In the genomic region with DNA sequence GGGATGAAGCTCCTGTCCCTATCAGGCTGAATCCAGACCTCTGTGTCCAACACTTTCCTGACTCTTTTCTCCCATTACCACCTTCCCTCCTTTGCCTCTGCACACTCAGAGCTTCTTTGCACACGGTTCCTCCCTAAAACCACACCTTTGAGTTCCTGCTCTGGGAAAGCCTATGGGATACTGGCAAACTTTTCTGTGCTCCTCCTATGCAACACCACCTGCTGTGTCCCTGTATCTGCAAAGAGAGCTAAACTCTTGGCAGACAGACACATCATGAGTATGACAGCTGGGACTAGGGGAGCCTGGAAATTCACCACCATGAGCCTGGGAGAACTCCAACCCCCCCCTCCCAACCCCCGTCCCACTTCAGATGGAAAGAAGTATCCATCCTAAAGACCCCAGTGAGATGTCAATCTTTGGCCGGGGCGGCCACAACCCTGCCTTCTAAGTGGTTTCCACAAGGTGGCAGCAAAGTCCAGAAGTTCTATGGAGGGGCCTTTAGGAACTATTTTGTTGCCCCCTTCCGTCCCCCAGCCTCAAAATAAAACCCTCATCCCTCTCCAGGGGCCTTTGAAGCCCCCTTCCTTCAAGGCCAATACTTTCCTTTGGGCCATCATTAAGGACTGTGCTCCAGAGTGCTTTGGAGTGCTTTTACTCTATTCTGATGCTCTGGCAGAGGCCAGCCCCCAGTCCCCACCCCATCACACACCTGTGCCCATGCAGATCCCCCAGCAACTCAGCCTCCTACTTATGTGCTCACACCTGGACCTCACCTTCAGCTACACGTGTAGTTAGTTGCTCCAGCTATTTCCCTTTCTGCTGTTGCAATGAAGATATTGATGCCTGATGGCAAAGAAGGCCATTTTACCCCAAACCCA, we compare ENCODE assay signal across 9 cellular contexts. TPM values are rescaled to one million over a fixed set of nuclear protein-coding genes. Genes with fewer than 3 reads are reported as not detected.
DNase-seq lines count a peak whose midpoint lies in the region; ATAC-seq and TF ChIP-seq lines count a peak whose summit lies in the region.
"Had no signal": no experiment of that assay in that cellular context is flagged by ENCODE, and none has a peak within 500 bp of the region (broad histone marks: within the 10 kb centered on the region; RNA-seq: fewer than 3 reads in every experiment).

No MANE protein-coding gene starts in this region.

- no peaks in the 10 kb centered on the region for H3K36me3 Mint-ChIP-seq in activated T-helper 1 cell treated with anti-CD3 and anti-CD28 coated beads, Interleukin-12 subunit alpha, Interleukin-12 subunit beta, Interleukin-2, Interleukin-4 antibody, amounts not matched to agents 30 ng/mL and 10 ng/mL and 1 ng/mL, durations not matched to agents 14 hours and 24 hours and 36 hours (ENCODE audit: low read depth)

- peaks cover 60% of the 10 kb centered on the region for H3K27me3 ChIP-seq in gastroesophageal sphincter

- H3K9me3 ChIP-seq in gastroesophageal sphincter: no peaks in the 10 kb centered on the region

- H3K4me3 ChIP-seq in gastroesophageal sphincter: no peak overlapping the region

- DNase-seq in ELR (ENCODE audit: low read depth) (peak; percentile 6), NAMALWA (ENCODE audit: low spot score) (peak; percentile 48), activated T-cell treated with anti-CD3 and anti-CD28 coated beads for 48 hours (ENCODE audit: low read depth) (peak; percentile 7), sciatic nerve (ENCODE audit: low spot score) (no peak)
- no peak for DNase-seq in activated T-helper 1 cell treated with anti-CD3 and anti-CD28 coated beads, Interleukin-12 subunit alpha, Interleukin-12 subunit beta, Interleukin-2, Interleukin-4 antibody, amounts not matched to agents 30 ng/mL and 10 ng/mL and 1 ng/mL, durations not matched to agents 14 hours and 24 hours and 36 hours (ENCODE audit: low spot score)

- ATAC-seq in gastroesophageal sphincter (no peak), sciatic nerve (peak; percentile 48), HG03469 (IDR thresholded peaks at IDR 0.05; ENCODE audit: unreplicated experiment) (no peak), HG03342 (IDR thresholded peaks at IDR 0.05; ENCODE audit: unreplicated experiment) (no peak)

- H3K27ac Mint-ChIP-seq in activated T-helper 1 cell treated with anti-CD3 and anti-CD28 coated beads, Interleukin-12 subunit alpha, Interleukin-12 subunit beta, Interleukin-2, Interleukin-4 antibody, amounts not matched to agents 30 ng/mL and 10 ng/mL and 1 ng/mL, durations not matched to agents 14 hours and 24 hours and 36 hours: no peak overlapping the region

- intact Hi-C loops in sciatic nerve (cut with DNase I): loop anchor here (10.0 kb wide), 1 partner anchor 270 kb away; no protein-coding TSS in a partner anchor
- intact Hi-C loops in activated T-helper 1 cell treated with anti-CD3 and anti-CD28 coated beads, Interleukin-12 subunit alpha, Interleukin-12 subunit beta, Interleukin-2, Interleukin-4 antibody, amounts not matched to agents 30 ng/mL and 10 ng/mL and 1 ng/mL, durations not matched to agents 14 hours and 24 hours and 36 hours (cut with micrococcal nuclease): loop anchor here (1.0 kb wide), 1 partner anchor 267 kb away; no protein-coding TSS in a partner anchor

- no peaks in the 10 kb centered on the region for H3K4me1 Mint-ChIP-seq in activated T-helper 1 cell treated with anti-CD3 and anti-CD28 coated beads, Interleukin-12 subunit alpha, Interleukin-12 subunit beta, Interleukin-2, Interleukin-4 antibody, amounts not matched to agents 30 ng/mL and 10 ng/mL and 1 ng/mL, durations not matched to agents 14 hours and 24 hours and 36 hours (ENCODE audit: low read depth)

- H3K4me3 Mint-ChIP-seq in activated T-helper 1 cell treated with anti-CD3 and anti-CD28 coated beads, Interleukin-12 subunit alpha, Interleukin-12 subunit beta, Interleukin-2, Interleukin-4 antibody, amounts not matched to agents 30 ng/mL and 10 ng/mL and 1 ng/mL, durations not matched to agents 14 hours and 24 hours and 36 hours: no peak overlapping the region

- no peaks in the 10 kb centered on the region for H3K9me3 Mint-ChIP-seq in activated T-helper 1 cell treated with anti-CD3 and anti-CD28 coated beads, Interleukin-12 subunit alpha, Interleukin-12 subunit beta, Interleukin-2, Interleukin-4 antibody, amounts not matched to agents 30 ng/mL and 10 ng/mL and 1 ng/mL, durations not matched to agents 14 hours and 24 hours and 36 hours

- WGBS in gastroesophageal sphincter (ENCODE audit: low coverage in 1 of 2), 2 donors: 3 to 7% methylated on average over 3 to 4 of the region's 6 CpGs

- no peaks in the 10 kb centered on the region for H3K36me3 ChIP-seq in gastroesophageal sphincter

- no peak for TF ChIP-seq POLR2A in gastroesophageal sphincter (IDR thresholded peaks at IDR 0.05)

- H3K27ac ChIP-seq in gastroesophageal sphincter: no peak overlapping the region

- H3K27me3 Mint-ChIP-seq in activated T-helper 1 cell treated with anti-CD3 and anti-CD28 coated beads, Interleukin-12 subunit alpha, Interleukin-12 subunit beta, Interleukin-2, Interleukin-4 antibody, amounts not matched to agents 30 ng/mL and 10 ng/mL and 1 ng/mL, durations not matched to agents 14 hours and 24 hours and 36 hours (ENCODE audit: insufficient read depth): peaks cover 7% of the 10 kb centered on the region

- H3K4me1 ChIP-seq in gastroesophageal sphincter: peaks cover 0 to 9% (median 0%) of the 10 kb centered on the region in 3 donors

- TF ChIP-seq CTCF in gastroesophageal sphincter (IDR thresholded peaks at IDR 0.05): peak in 3 of 4 experiments; percentile 42 to 82 (median 48)

- no peak for TF ChIP-seq EP300 in gastroesophageal sphincter (IDR thresholded peaks at IDR 0.05)

RNA-seq across cellular contexts. Expression of gene HTR3A, which starts 19.4 kb away (rescaled TPM):
- total RNA-seq in gastroesophageal sphincter: under 1 TPM in 2 of 4 donors, not detected in 2; 0.54 to 0.77 TPM
- total RNA-seq in sciatic nerve: not detected
- total RNA-seq in activated T-helper 1 cell treated with anti-CD3 and anti-CD28 coated beads, Interleukin-12 subunit alpha, Interleukin-12 subunit beta, Interleukin-2, Interleukin-4 antibody, amounts not matched to agents 30 ng/mL and 10 ng/mL and 1 ng/mL, durations not matched to agents 14 hours and 24 hours and 36 hours: not detected in 2 replicates
- total RNA-seq: RPMI7951 had no signal

Comparison
In these comparisons a context has a peak if more than half of its experiments do, and no peak if none do; other contexts are left out.
1. DNase-seq: peak in ELR (single experiment), NAMALWA (single experiment) and activated T-cell treated with anti-CD3 and anti-CD28 coated beads for 48 hours (single experiment); none in sciatic nerve (single experiment) and activated T-helper 1 cell treated with anti-CD3 and anti-CD28 coated beads, Interleukin-12 subunit alpha, Interleukin-12 subunit beta, Interleukin-2, Interleukin-4 antibody, amounts not matched to agents 30 ng/mL and 10 ng/mL and 1 ng/mL, durations not matched to agents 14 hours and 24 hours and 36 hours (single experiment).